Comparison of ENCODE assay signal across 8 cellular contexts in genomic region chr5:172451771-172452197, GRCh38. TPM values are rescaled to one million over a fixed set of nuclear protein-coding genes. Genes with fewer than 3 reads are reported as not detected.
DNase-seq lines count a peak whose midpoint lies in the region; ATAC-seq lines count a peak whose summit lies in the region.

No MANE protein-coding gene starts in this region.

- peaks cover 24% of the 10 kb centered on the region for H3K36me3 ChIP-seq in SJSA1

- no peaks in the 10 kb centered on the region for H3K9me3 ChIP-seq in SJSA1 (replicated peaks)

- no peak for ATAC-seq in HG03039 (IDR thresholded peaks at IDR 0.05; ENCODE audit: unreplicated experiment)

- DNase-seq in GM03348 (ENCODE audit: low spot score) (peak; percentile 27), SJSA1 (ENCODE audit: low read depth in 1 of 2, low spot score in 2 of 2) (peak; percentile 72 to 77), fibroblast of peridontal ligament (ENCODE audit: extremely low read depth) (peak; percentile 79), renal cortical epithelial cell (ENCODE audit: low read depth) (peak; percentile 92), occipital lobe (lab: John Stamatoyannopoulos, UW) (no peak), GM19238 (ENCODE audit: insufficient read length, low spot score) (no peak)
- DNase-seq in activated effector memory CD4-positive, alpha-beta T cell treated with Interleukin-2 at 50 U/mL for 16 hours = no peak

- peak overlapping the region; percentile 69 for H3K27ac ChIP-seq in SJSA1

- H3K4me3 ChIP-seq in SJSA1 = no peak overlapping the region

- H3K4me1 ChIP-seq in SJSA1 (replicated peaks) = peaks cover 42% of the 10 kb centered on the region

- no peaks in the 10 kb centered on the region for H3K27me3 ChIP-seq in SJSA1 (replicated peaks)

RNA-seq across cellular contexts. Expression of gene SH3PXD2B, which starts 2.5 kb away (rescaled TPM):
- 23.2 and 32.3 TPM in 2 replicates for total RNA-seq in SJSA1 (2014; rRNA removed; shearing (Covaris generic))
- total RNA-seq in renal cortical epithelial cell = 8.3 and 12.9 TPM in 2 replicates
- 17.6 TPM for total RNA-seq in occipital lobe

Comparison
In these comparisons a context has a peak if more than half of its experiments do, and no peak if none do; other contexts are left out.
1. DNase-seq: peak in GM03348 (single experiment), SJSA1 (2 of 2), fibroblast of peridontal ligament (single experiment) and renal cortical epithelial cell (single experiment); none in activated effector memory CD4-positive, alpha-beta T cell treated with Interleukin-2 at 50 U/mL for 16 hours (single experiment), occipital lobe (single experiment) and GM19238 (single experiment).